ENCODE assay signal across 8 cellular contexts in the genomic region with DNA sequence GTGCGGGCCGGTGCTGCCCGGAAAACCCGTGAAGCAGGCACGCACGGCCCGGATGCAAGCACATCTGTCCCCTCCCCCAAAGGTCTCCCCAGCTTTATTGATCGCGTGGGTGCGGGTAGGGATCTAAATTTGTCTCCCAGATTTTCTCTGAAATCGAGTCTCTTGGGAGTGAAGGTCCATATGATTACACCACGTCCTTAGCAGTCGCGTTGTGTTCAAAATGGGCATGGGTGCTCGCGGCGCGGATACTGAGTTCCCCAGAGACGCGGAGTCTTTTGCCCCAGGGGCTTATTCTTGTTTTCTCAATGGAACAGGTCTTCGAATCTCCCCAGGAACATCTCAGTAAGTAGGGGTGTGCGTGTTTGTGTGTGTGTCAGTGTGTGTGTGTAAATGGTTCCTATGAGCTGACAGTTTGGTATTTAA. TPM values are rescaled to one million over a fixed set of nuclear protein-coding genes. Genes with fewer than 3 reads are reported as not detected.
A peak's percentile ranks its signal among the peaks of the same experiment; 100 is the strongest.
DNase-seq lines count a peak whose midpoint lies in the region; ATAC-seq and TF ChIP-seq lines count a peak whose summit lies in the region.

No MANE protein-coding gene starts in this region.

- H3K4me3 ChIP-seq in WERI-Rb-1 (ENCODE audit: low read depth, low read length) (peak overlapping the region; percentile 78), right cardiac atrium (ENCODE audit: low read length) (peak overlapping the region; percentile 48)

- peaks cover 12% of the 10 kb centered on the region for H3K27me3 Mint-ChIP-seq in activated naive CD4-positive, alpha-beta T cell treated with anti-CD3 and anti-CD28 coated beads, Interleukin-2, amount 10 ng/mL, durations not matched to agents 7 days and 5 days
- H3K27me3 Mint-ChIP-seq in stimulated activated memory B cell treated with anti-CD40 and anti-IgM and Interleukin-4, amounts not matched to agents 10 μg/mL and 1 μg/mL and 100 μg/mL, for 72 hours: no peaks in the 10 kb centered on the region

- ATAC-seq in right cardiac atrium (no peak), GM19351 (IDR thresholded peaks at IDR 0.05; ENCODE audit: unreplicated experiment) (no peak)
- no peak for ATAC-seq in stimulated activated memory B cell treated with anti-CD40 and anti-IgM and Interleukin-4, amounts not matched to agents 10 μg/mL and 1 μg/mL and 100 μg/mL, for 72 hours

- peak overlapping the region; percentile 84 for H3K4me3 Mint-ChIP-seq in activated naive CD4-positive, alpha-beta T cell treated with anti-CD3 and anti-CD28 coated beads, Interleukin-2, amount 10 ng/mL, durations not matched to agents 7 days and 5 days
- H3K4me3 Mint-ChIP-seq in stimulated activated memory B cell treated with anti-CD40 and anti-IgM and Interleukin-4, amounts not matched to agents 10 μg/mL and 1 μg/mL and 100 μg/mL, for 72 hours: peak overlapping the region; percentile 90

- no peak for DNase-seq in activated naive CD4-positive, alpha-beta T cell treated with anti-CD3 and anti-CD28 coated beads, Interleukin-2, amount 10 ng/mL, durations not matched to agents 7 days and 5 days
- DNase-seq in activated naive CD4-positive, alpha-beta T cell treated with Interleukin-2 at 50 U/mL for 16 hours: no peak
- DNase-seq in WERI-Rb-1 (no peak), right cardiac atrium (no peak), mesenteric fat pad (ENCODE audit: low spot score) (no peak), cortex of kidney (lab: John Stamatoyannopoulos, UW) (no peak)

- H3K9me3 ChIP-seq in WERI-Rb-1 (ENCODE audit: severe bottlenecking) (no peaks in the 10 kb centered on the region), right cardiac atrium (ENCODE audit: control insufficient read depth, low read length) (no peaks in the 10 kb centered on the region)

- TF ChIP-seq CTCF in WERI-Rb-1 (IDR thresholded peaks at IDR 0.05; ENCODE audit: low read depth, low read length): no peak

- 11% methylated on average over 22 of the region's 22 CpGs for WGBS in right cardiac atrium

- CTCF ChIA-PET in activated naive CD4-positive, alpha-beta T cell treated with anti-CD3 and anti-CD28 coated beads, Interleukin-2, amount 10 ng/mL, durations not matched to agents 7 days and 5 days (lab: Charles Lee): no interaction called here

- no peaks in the 10 kb centered on the region for H3K9me3 Mint-ChIP-seq in activated naive CD4-positive, alpha-beta T cell treated with anti-CD3 and anti-CD28 coated beads, Interleukin-2, amount 10 ng/mL, durations not matched to agents 7 days and 5 days
- H3K9me3 Mint-ChIP-seq in stimulated activated memory B cell treated with anti-CD40 and anti-IgM and Interleukin-4, amounts not matched to agents 10 μg/mL and 1 μg/mL and 100 μg/mL, for 72 hours: no peaks in the 10 kb centered on the region

- H3K36me3 ChIP-seq in WERI-Rb-1: peaks cover 4% of the 10 kb centered on the region

- H3K27ac ChIP-seq in WERI-Rb-1: peak overlapping the region; percentile 97
- H3K27ac ChIP-seq in right cardiac atrium (ENCODE audit: low read length): peak overlapping the region; percentile 73

- intact Hi-C loops in right cardiac atrium (cut with DNase I): loop anchor here in 1 of 4 donors (10.0 kb wide), 1 partner anchor 82 kb away; no protein-coding TSS in a partner anchor

- peak overlapping the region; percentile 97 for H3K27ac Mint-ChIP-seq in activated naive CD4-positive, alpha-beta T cell treated with anti-CD3 and anti-CD28 coated beads, Interleukin-2, amount 10 ng/mL, durations not matched to agents 7 days and 5 days
- peak overlapping the region; percentile 94 for H3K27ac Mint-ChIP-seq in stimulated activated memory B cell treated with anti-CD40 and anti-IgM and Interleukin-4, amounts not matched to agents 10 μg/mL and 1 μg/mL and 100 μg/mL, for 72 hours

- H3K27me3 ChIP-seq in WERI-Rb-1 (ENCODE audit: insufficient read depth, low read depth, severe bottlenecking) (no peaks in the 10 kb centered on the region), right cardiac atrium (ENCODE audit: control insufficient read depth, insufficient read depth) (no peaks in the 10 kb centered on the region)

- H3K4me1 ChIP-seq in right cardiac atrium (ENCODE audit: control insufficient read depth, insufficient read depth, low read length): no peaks in the 10 kb centered on the region

- H3K4me1 Mint-ChIP-seq in activated naive CD4-positive, alpha-beta T cell treated with anti-CD3 and anti-CD28 coated beads, Interleukin-2, amount 10 ng/mL, durations not matched to agents 7 days and 5 days: peaks cover 38% of the 10 kb centered on the region
- H3K4me1 Mint-ChIP-seq in stimulated activated memory B cell treated with anti-CD40 and anti-IgM and Interleukin-4, amounts not matched to agents 10 μg/mL and 1 μg/mL and 100 μg/mL, for 72 hours: peaks cover 36% of the 10 kb centered on the region

- peaks cover 10% of the 10 kb centered on the region for H3K36me3 Mint-ChIP-seq in activated naive CD4-positive, alpha-beta T cell treated with anti-CD3 and anti-CD28 coated beads, Interleukin-2, amount 10 ng/mL, durations not matched to agents 7 days and 5 days
- H3K36me3 Mint-ChIP-seq in stimulated activated memory B cell treated with anti-CD40 and anti-IgM and Interleukin-4, amounts not matched to agents 10 μg/mL and 1 μg/mL and 100 μg/mL, for 72 hours: peaks cover 5% of the 10 kb centered on the region

RNA-seq across cellular contexts. Expression of a gene that starts 2.8 kb away (rescaled TPM):
- total RNA-seq in right cardiac atrium (10 to 100 TPM; 46.7 to 58.3 (median 48.7) TPM), mesenteric fat pad (30.4 TPM)
- 5.8 TPM for polyA plus RNA-seq in right cardiac atrium

RNA-seq across cellular contexts. Expression of a gene that starts 57.6 kb away (rescaled TPM):
- total RNA-seq in right cardiac atrium (under 1 TPM in 2 of 4 donors, not detected in 2; 0.50 to 0.94 TPM), mesenteric fat pad (not detected)
- polyA plus RNA-seq in right cardiac atrium: 0.41 TPM
